ENCODE assay signal across 14 cellular contexts in genomic region chr2:33426666-33427231, GRCh38. TPM values are rescaled to one million over a fixed set of nuclear protein-coding genes. Genes with fewer than 3 reads are reported as not detected.
A peak's percentile ranks its signal among the peaks of the same experiment; 100 is the strongest.
DNase-seq lines count a peak whose midpoint lies in the region; ATAC-seq, FAIRE-seq and TF ChIP-seq lines count a peak whose summit lies in the region.
"Had no signal": no experiment of that assay in that cellular context is flagged by ENCODE, and none has a peak within 500 bp of the region (broad histone marks: within the 10 kb centered on the region; RNA-seq: fewer than 3 reads in every experiment).

No MANE protein-coding gene starts in this region.

- peak; percentile 40 for DNase-seq in Caki2 (ENCODE audit: low read depth)
- DNase-seq in NCI-H1105 (lab: John Stamatoyannopoulos, UW) = peak; percentile 5
- DNase-seq in K562 (ENCODE audit: extremely low read depth in 1 of 4, low spot score in 3 of 4) = peak in 2 of 4 experiments; percentile 13 to 52
- DNase-seq in left lung = peak in 1 of 2 donors; percentile 71
- DNase-seq in activated CD8-positive, alpha-beta memory T cell treated with anti-CD3 and anti-CD28 coated beads, Interleukin-2, amount 10 ng/mL, durations not matched to agents 7 days and 5 days = no peak
- DNase-seq in activated CD4-positive, alpha-beta memory T cell treated with anti-CD3 and anti-CD28 coated beads for 36 hours = no peak
- no peak for DNase-seq in natural killer cell
- DNase-seq: activated CD4-positive, alpha-beta T cell treated with anti-CD3 and anti-CD28 coated beads for 4 hours; activated naive CD8-positive, alpha-beta T cell treated with anti-CD3 and anti-CD28 coated beads, Interleukin-2, amount 50 U/mL, for 24 hours; DND-41 had no signal

- no peaks in the 10 kb centered on the region for H3K9me1 ChIP-seq in K562 (ENCODE audit: control insufficient read depth, insufficient read depth, low read length)

- CTCF ChIA-PET in K562 (lab: Yijun Ruan, JAX; ENCODE audit: low intra/inter-chr PET ratio) = no interaction called here
- CTCF ChIA-PET in activated CD8-positive, alpha-beta memory T cell treated with anti-CD3 and anti-CD28 coated beads, Interleukin-2, amount 10 ng/mL, durations not matched to agents 7 days and 5 days (lab: Charles Lee) = no interaction called here
- CTCF ChIA-PET in activated CD4-positive, alpha-beta memory T cell treated with anti-CD3 and anti-CD28 coated beads for 36 hours (lab: Charles Lee) = interaction anchor here (0.6 kb wide), 1 partner anchor 11 kb away, joined by 3 read pairs; no protein-coding TSS in a partner anchor

- H3K79me2 ChIP-seq in K562 (ENCODE audit: control insufficient read depth, insufficient read depth, low read length) = no peaks in the 10 kb centered on the region

- peaks cover 4% of the 10 kb centered on the region for H3K27me3 Mint-ChIP-seq in activated CD8-positive, alpha-beta memory T cell treated with anti-CD3 and anti-CD28 coated beads, Interleukin-2, amount 10 ng/mL, durations not matched to agents 7 days and 5 days
- peaks cover 1% of the 10 kb centered on the region for H3K27me3 Mint-ChIP-seq in activated CD4-positive, alpha-beta memory T cell treated with anti-CD3 and anti-CD28 coated beads for 36 hours
- H3K27me3 Mint-ChIP-seq in natural killer cell (ENCODE audit: low read depth in 2 of 2) = peaks cover 0 to 3% of the 10 kb centered on the region in 2 donors

- H3K4me3 ChIP-seq in K562 (no peak overlapping the region), left lung (no peak overlapping the region), gastroesophageal sphincter (no peak overlapping the region)
- H3K4me3 ChIP-seq: vagina had no signal

- ATAC-seq in K562 (no peak; the same call in 2 of the 3 replicates), left lung (peak; percentile 84), gastroesophageal sphincter (no peak), natural killer cell (no peak)
- ATAC-seq in activated CD8-positive, alpha-beta memory T cell treated with anti-CD3 and anti-CD28 coated beads, Interleukin-2, amount 10 ng/mL, durations not matched to agents 7 days and 5 days = no peak
- ATAC-seq: activated naive CD8-positive, alpha-beta T cell treated with anti-CD3 and anti-CD28 coated beads, Interleukin-2, amount 50 U/mL, for 24 hours; natural killer cell treated with Interleukin-12 subunit alpha and Interleukin-12 subunit beta and Interleukin-15 and Interleukin-18, amount 100 ng/mL, for 72 hours had no signal

- no peaks in the 10 kb centered on the region for H3K36me3 Mint-ChIP-seq in activated CD8-positive, alpha-beta memory T cell treated with anti-CD3 and anti-CD28 coated beads, Interleukin-2, amount 10 ng/mL, durations not matched to agents 7 days and 5 days
- no peaks in the 10 kb centered on the region for H3K36me3 Mint-ChIP-seq in activated CD4-positive, alpha-beta memory T cell treated with anti-CD3 and anti-CD28 coated beads for 36 hours
- H3K36me3 Mint-ChIP-seq in natural killer cell = no peaks in the 10 kb centered on the region
- H3K36me3 Mint-ChIP-seq: natural killer cell treated with Interleukin-12 subunit alpha and Interleukin-12 subunit beta and Interleukin-15 and Interleukin-18, amount 100 ng/mL, for 72 hours had no signal

- intact Hi-C loops in K562 (cut with micrococcal nuclease) = no loop called here
- intact Hi-C loops in left lung (cut with DNase I) = no loop called here
- intact Hi-C loops in activated CD4-positive, alpha-beta memory T cell treated with anti-CD3 and anti-CD28 coated beads for 36 hours (cut with micrococcal nuclease) = no loop called here
- intact Hi-C loops in natural killer cell (cut with micrococcal nuclease) = no loop called here

- TF ChIP-seq RAD21 in K562 (CRISPR knock-in tag; conservative IDR thresholded peaks at IDR 0.05 in 1 of 2, IDR thresholded peaks at IDR 0.05 in 1 of 2) = no peak

- H3K9me3 Mint-ChIP-seq in activated CD8-positive, alpha-beta memory T cell treated with anti-CD3 and anti-CD28 coated beads, Interleukin-2, amount 10 ng/mL, durations not matched to agents 7 days and 5 days (ENCODE audit: low read depth) = no peaks in the 10 kb centered on the region
- no peaks in the 10 kb centered on the region for H3K9me3 Mint-ChIP-seq in activated CD4-positive, alpha-beta memory T cell treated with anti-CD3 and anti-CD28 coated beads for 36 hours
- no peaks in the 10 kb centered on the region for H3K9me3 Mint-ChIP-seq in natural killer cell
- H3K9me3 Mint-ChIP-seq: activated naive CD8-positive, alpha-beta T cell treated with anti-CD3 and anti-CD28 coated beads, Interleukin-2, amount 50 U/mL, for 24 hours; natural killer cell treated with Interleukin-12 subunit alpha and Interleukin-12 subunit beta and Interleukin-15 and Interleukin-18, amount 100 ng/mL, for 72 hours had no signal

- no peak for TF ChIP-seq EP300 in K562 (IDR thresholded peaks at IDR 0.05; ENCODE audit: low read length)
- no peak for TF ChIP-seq EP300 in gastroesophageal sphincter (IDR thresholded peaks at IDR 0.05)

- H3K4me1 ChIP-seq in K562 (replicated peaks in 1 of 2; ENCODE audit: control insufficient read depth in 2 of 2, insufficient read depth in 2 of 2, low read length in 2 of 2) (peaks cover 0 to 3% of the 10 kb centered on the region in 2 experiments; a peak in 1 of 5 replicates), left lung (no peaks in the 10 kb centered on the region), gastroesophageal sphincter (peaks cover 0 to 16% (median 0%) of the 10 kb centered on the region in 3 donors)
- H3K4me1 ChIP-seq: vagina had no signal

- H3K36me3 ChIP-seq in K562 (ENCODE audit: control insufficient read depth, insufficient read depth, low read length) = no peaks in the 10 kb centered on the region
- H3K36me3 ChIP-seq in left lung = no peaks in the 10 kb centered on the region
- no peaks in the 10 kb centered on the region for H3K36me3 ChIP-seq in gastroesophageal sphincter
- H3K36me3 ChIP-seq: vagina had no signal

- no peak overlapping the region for H3K27ac Mint-ChIP-seq in activated CD8-positive, alpha-beta memory T cell treated with anti-CD3 and anti-CD28 coated beads, Interleukin-2, amount 10 ng/mL, durations not matched to agents 7 days and 5 days
- H3K27ac Mint-ChIP-seq in activated CD4-positive, alpha-beta memory T cell treated with anti-CD3 and anti-CD28 coated beads for 36 hours = no peak overlapping the region
- no peak overlapping the region for H3K27ac Mint-ChIP-seq in natural killer cell
- H3K27ac Mint-ChIP-seq: activated naive CD8-positive, alpha-beta T cell treated with anti-CD3 and anti-CD28 coated beads, Interleukin-2, amount 50 U/mL, for 24 hours; natural killer cell treated with Interleukin-12 subunit alpha and Interleukin-12 subunit beta and Interleukin-15 and Interleukin-18, amount 100 ng/mL, for 72 hours had no signal

- TF ChIP-seq CTCF in K562 (IDR thresholded peaks at IDR 0.05 in 2 of 3, conservative IDR thresholded peaks at IDR 0.05 in 1 of 3; ENCODE audit: insufficient read depth in 2 of 3, low read depth in 1 of 3, low read length in 3 of 3) = no peak
- TF ChIP-seq CTCF in left lung (IDR thresholded peaks at IDR 0.05) = no peak
- no peak for TF ChIP-seq CTCF in gastroesophageal sphincter (IDR thresholded peaks at IDR 0.05)
- no peak for TF ChIP-seq CTCF in natural killer cell (IDR thresholded peaks at IDR 0.05)

- H3K9ac ChIP-seq in K562 (ENCODE audit: insufficient read depth in 1 of 2, low read depth in 2 of 2, low read length in 2 of 2) = no peak overlapping the region

- in situ Hi-C loops in Caki2 (cut with HindIII; ENCODE audit: low pct_unique_long_range_greater_than_20kb, low sequenced_read_pairs) = no loop called here
- in situ Hi-C loops in K562 (cut with MboI) = no loop called here

- POLR2A ChIA-PET in K562 (lab: Yijun Ruan, JAX) = no interaction called here
- POLR2A ChIA-PET in activated CD4-positive, alpha-beta memory T cell treated with anti-CD3 and anti-CD28 coated beads for 36 hours (lab: Charles Lee) = no interaction called here

- no peaks in the 10 kb centered on the region for H4K20me1 ChIP-seq in K562 (replicated peaks; ENCODE audit: control insufficient read depth, insufficient read depth, low read length)

- BruUV-seq in K562 (replicated peaks; lab: Mats Ljungman, UMichigan) = no TSS peak

- H3K27me3 ChIP-seq in K562 (ENCODE audit: control insufficient read depth in 2 of 2, insufficient read depth in 2 of 2, low read length in 2 of 2) (no peaks in the 10 kb centered on the region; a peak in 1 of 5 replicates), left lung (no peaks in the 10 kb centered on the region), gastroesophageal sphincter (no peaks in the 10 kb centered on the region)
- H3K27me3 ChIP-seq: vagina had no signal

- TF ChIP-seq POLR2A in K562 (conservative IDR thresholded peaks at IDR 0.05) = no peak
- TF ChIP-seq POLR2A in gastroesophageal sphincter (IDR thresholded peaks at IDR 0.05) = no peak

- H3K9me3 ChIP-seq in K562 (replicated peaks; ENCODE audit: control insufficient read depth, insufficient read depth, low read depth, low read length) (no peaks in the 10 kb centered on the region), left lung (no peaks in the 10 kb centered on the region), gastroesophageal sphincter (no peaks in the 10 kb centered on the region)
- H3K9me3 ChIP-seq: vagina had no signal

- H3K27ac ChIP-seq in K562 (ENCODE audit: extremely low read depth, low read depth, low read length) = no peak overlapping the region
- no peak overlapping the region for H3K27ac ChIP-seq in left lung
- no peak overlapping the region for H3K27ac ChIP-seq in gastroesophageal sphincter
- H3K27ac ChIP-seq: vagina had no signal

- FAIRE-seq in K562 (lab: Jason Lieb, UNC) = no peak
- FAIRE-seq: frontal cortex had no signal

- no peak overlapping the region for H3K4me3 Mint-ChIP-seq in activated CD8-positive, alpha-beta memory T cell treated with anti-CD3 and anti-CD28 coated beads, Interleukin-2, amount 10 ng/mL, durations not matched to agents 7 days and 5 days
- no peak overlapping the region for H3K4me3 Mint-ChIP-seq in activated CD4-positive, alpha-beta memory T cell treated with anti-CD3 and anti-CD28 coated beads for 36 hours
- no peak overlapping the region for H3K4me3 Mint-ChIP-seq in natural killer cell
- H3K4me3 Mint-ChIP-seq: activated naive CD8-positive, alpha-beta T cell treated with anti-CD3 and anti-CD28 coated beads, Interleukin-2, amount 50 U/mL, for 24 hours; natural killer cell treated with Interleukin-12 subunit alpha and Interleukin-12 subunit beta and Interleukin-15 and Interleukin-18, amount 100 ng/mL, for 72 hours had no signal

- WGBS in K562 (ENCODE audit: insufficient coverage, low coverage, missing lambda C conversion rate) = 16% methylated on average over 3 of the region's 3 CpGs
- WGBS in gastroesophageal sphincter (ENCODE audit: low coverage in 1 of 2), 2 donors = 40 to 100% methylated on average over 1 to 3 of the region's 3 CpGs

- no peaks in the 10 kb centered on the region for H3K4me1 Mint-ChIP-seq in activated CD8-positive, alpha-beta memory T cell treated with anti-CD3 and anti-CD28 coated beads, Interleukin-2, amount 10 ng/mL, durations not matched to agents 7 days and 5 days
- no peaks in the 10 kb centered on the region for H3K4me1 Mint-ChIP-seq in activated CD4-positive, alpha-beta memory T cell treated with anti-CD3 and anti-CD28 coated beads for 36 hours (ENCODE audit: low read depth)
- no peaks in the 10 kb centered on the region for H3K4me1 Mint-ChIP-seq in natural killer cell
- H3K4me1 Mint-ChIP-seq: activated naive CD8-positive, alpha-beta T cell treated with anti-CD3 and anti-CD28 coated beads, Interleukin-2, amount 50 U/mL, for 24 hours had no signal

- H2AFZ ChIP-seq in K562 (ENCODE audit: low read depth, low read length) = 0 out of 2 replicates have a peak overlapping the region, but pooled peaks have one; percentile 33

- no peak overlapping the region for H3K4me2 ChIP-seq in K562 (ENCODE audit: insufficient read depth, low read length)

RNA-seq across cellular contexts. Expression of gene RASGRP3, which starts 49.7 kb away (rescaled TPM):
- 0.90 TPM in 1 of 2 replicates, not detected in the other for total RNA-seq in Caki2 (2014; rRNA removed; shearing (Covaris generic); ENCODE audit: low replicate concordance)
- total RNA-seq in K562 (2011; cell fraction: chromatin; rRNA removed; ENCODE audit: low replicate concordance) = 0.39 and 1.3 TPM in 2 replicates
- total RNA-seq in K562 (2011; cell fraction: nucleolus; rRNA removed) = 0.53 and 1.2 TPM in 2 replicates
- 0.51 and 0.76 TPM in 2 replicates for total RNA-seq in K562 (2011; cell fraction: nucleoplasm; rRNA removed)
- total RNA-seq in K562 (2014; rRNA removed) (0.18 and 0.24 TPM in 2 replicates), K562 (2014; rRNA removed; fragmentation: Illumina TruSeq; extraction: Trizol) (0.76 and 1.6 TPM in 2 replicates), K562 (2015; rRNA removed; fragmentation: Illumina TruSeq; extraction: Trizol) (0.91 and 1.3 TPM in 2 replicates), K562 (2021) (1.1 and 1.2 TPM in 2 replicates), left lung (10 to 100 TPM; 20.3 to 27.2 TPM), gastroesophageal sphincter (10 to 100 TPM in 1 of 4 donors, 1 to 10 TPM in 3; 2.6 to 23.3 (median 8.3) TPM), natural killer cell (10 to 100 TPM in 1 of 3 donors, 1 to 10 TPM in 2; 1.8 to 21.1 (median 2.7) TPM)
- polyA plus RNA-seq in K562 (2011; rRNA removed) (0.73 and 1.7 TPM in 2 replicates), K562 (2014; fragmentation: Illumina TruSeq; extraction: Trizol) (1.2 and 1.4 TPM in 2 replicates), K562 (2014; fragmentation: Nextera tagmentation; extraction: Ambion mirVana) (1 to 10 TPM; 1.6 TPM), K562 (2014; rRNA removed) (1.2 and 1.5 TPM in 2 replicates)
- 0.67 and 0.80 TPM in 2 replicates for polyA plus RNA-seq in K562 (2011; cell fraction: cytosol; rRNA removed)
- polyA plus RNA-seq in K562 (2011; cell fraction: nucleus; rRNA removed) = 0.79 and 0.95 TPM in 2 replicates
- 0.44 and 6.6 TPM in 2 replicates for polyA plus RNA-seq in K562 (2012)
- polyA minus RNA-seq in K562 (2011; rRNA and poly(A)+ RNA removed) = 0.72 and 1.5 TPM in 2 replicates
- not detected in 2 replicates for polyA minus RNA-seq in K562 (2011; cell fraction: cytosol; rRNA and poly(A)+ RNA removed)
- 0.44 and 0.54 TPM in 2 replicates for polyA minus RNA-seq in K562 (2011; cell fraction: nucleus; rRNA and poly(A)+ RNA removed)
- total RNA-seq in activated CD8-positive, alpha-beta memory T cell treated with anti-CD3 and anti-CD28 coated beads, Interleukin-2, amount 10 ng/mL, durations not matched to agents 7 days and 5 days = 10 to 100 TPM; 15.2 to 22.9 TPM
- 1 to 10 TPM; 1.2 to 1.9 TPM for total RNA-seq in activated CD4-positive, alpha-beta memory T cell treated with anti-CD3 and anti-CD28 coated beads for 36 hours

Comparison
In these comparisons a context has a peak if more than half of its experiments do, and no peak if none do; other contexts are left out.
1. DNase-seq: peak in Caki2 (single experiment) and NCI-H1105 (single experiment); none in activated CD8-positive, alpha-beta memory T cell treated with anti-CD3 and anti-CD28 coated beads, Interleukin-2, amount 10 ng/mL, durations not matched to agents 7 days and 5 days (single experiment), activated CD4-positive, alpha-beta memory T cell treated with anti-CD3 and anti-CD28 coated beads for 36 hours (single experiment) and natural killer cell (single experiment).